Comparison of ENCODE assay signal across 1 cellular context in the genomic region with DNA sequence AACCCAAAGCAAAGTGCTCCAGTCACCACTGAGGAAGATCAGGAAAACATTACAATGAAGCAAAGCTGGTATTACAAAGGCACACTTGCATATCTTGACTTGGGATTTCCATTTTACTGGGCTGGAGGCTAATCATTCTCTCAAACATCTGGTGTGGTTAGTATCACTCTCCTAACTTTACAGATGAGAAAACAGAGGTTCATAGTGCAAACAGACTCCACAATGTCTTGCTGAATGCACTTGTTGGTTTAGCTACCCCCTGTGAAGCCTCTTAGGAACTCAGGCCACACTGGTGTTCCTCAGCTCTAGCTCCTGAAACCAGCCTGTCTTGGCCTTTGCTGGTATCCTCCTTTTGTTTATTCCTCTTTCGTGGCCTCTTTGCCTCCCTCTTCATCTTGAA.
TF ChIP-seq lines count a peak whose summit lies in the region.

No MANE protein-coding gene starts in this region.

TF ChIP-seq in WTC11, 78 proteins besides CTCF, POLR2A, EP300 and RAD21 (continued from another document):
- TF ChIP-seq MAX (CRISPR knock-in tag; IDR thresholded peaks at IDR 0.05), result no peak
- no peak for TF ChIP-seq NR3C1 (CRISPR knock-in tag; conservative IDR thresholded peaks at IDR 0.05; ENCODE audit: low read depth)
- TF ChIP-seq SP1 (CRISPR knock-in tag; conservative IDR thresholded peaks at IDR 0.05), result no peak
- TF ChIP-seq, protein P1, sequence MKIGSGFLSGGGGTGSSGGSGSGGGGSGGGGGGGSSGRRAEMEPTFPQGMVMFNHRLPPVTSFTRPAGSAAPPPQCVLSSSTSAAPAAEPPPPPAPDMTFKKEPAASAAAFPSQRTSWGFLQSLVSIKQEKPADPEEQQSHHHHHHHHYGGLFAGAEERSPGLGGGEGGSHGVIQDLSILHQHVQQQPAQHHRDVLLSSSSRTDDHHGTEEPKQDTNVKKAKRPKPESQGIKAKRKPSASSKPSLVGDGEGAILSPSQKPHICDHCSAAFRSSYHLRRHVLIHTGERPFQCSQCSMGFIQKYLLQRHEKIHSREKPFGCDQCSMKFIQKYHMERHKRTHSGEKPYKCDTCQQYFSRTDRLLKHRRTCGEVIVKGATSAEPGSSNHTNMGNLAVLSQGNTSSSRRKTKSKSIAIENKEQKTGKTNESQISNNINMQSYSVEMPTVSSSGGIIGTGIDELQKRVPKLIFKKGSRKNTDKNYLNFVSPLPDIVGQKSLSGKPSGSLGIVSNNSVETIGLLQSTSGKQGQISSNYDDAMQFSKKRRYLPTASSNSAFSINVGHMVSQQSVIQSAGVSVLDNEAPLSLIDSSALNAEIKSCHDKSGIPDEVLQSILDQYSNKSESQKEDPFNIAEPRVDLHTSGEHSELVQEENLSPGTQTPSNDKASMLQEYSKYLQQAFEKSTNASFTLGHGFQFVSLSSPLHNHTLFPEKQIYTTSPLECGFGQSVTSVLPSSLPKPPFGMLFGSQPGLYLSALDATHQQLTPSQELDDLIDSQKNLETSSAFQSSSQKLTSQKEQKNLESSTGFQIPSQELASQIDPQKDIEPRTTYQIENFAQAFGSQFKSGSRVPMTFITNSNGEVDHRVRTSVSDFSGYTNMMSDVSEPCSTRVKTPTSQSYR (CRISPR knock-in tag; IDR thresholded peaks at IDR 0.05), result no peak
- no peak for TF ChIP-seq FOXK1 (CRISPR knock-in tag; IDR thresholded peaks at IDR 0.05)
- TF ChIP-seq JAZF1 (CRISPR knock-in tag; IDR thresholded peaks at IDR 0.05), result no peak
- TF ChIP-seq ZNF671 (CRISPR knock-in tag; IDR thresholded peaks at IDR 0.05), result no peak
- TF ChIP-seq RORB (CRISPR knock-in tag; IDR thresholded peaks at IDR 0.05), result no peak
- no peak for TF ChIP-seq RELA (CRISPR knock-in tag; IDR thresholded peaks at IDR 0.05; ENCODE audit: borderline replicate concordance)
- TF ChIP-seq, protein P2, sequence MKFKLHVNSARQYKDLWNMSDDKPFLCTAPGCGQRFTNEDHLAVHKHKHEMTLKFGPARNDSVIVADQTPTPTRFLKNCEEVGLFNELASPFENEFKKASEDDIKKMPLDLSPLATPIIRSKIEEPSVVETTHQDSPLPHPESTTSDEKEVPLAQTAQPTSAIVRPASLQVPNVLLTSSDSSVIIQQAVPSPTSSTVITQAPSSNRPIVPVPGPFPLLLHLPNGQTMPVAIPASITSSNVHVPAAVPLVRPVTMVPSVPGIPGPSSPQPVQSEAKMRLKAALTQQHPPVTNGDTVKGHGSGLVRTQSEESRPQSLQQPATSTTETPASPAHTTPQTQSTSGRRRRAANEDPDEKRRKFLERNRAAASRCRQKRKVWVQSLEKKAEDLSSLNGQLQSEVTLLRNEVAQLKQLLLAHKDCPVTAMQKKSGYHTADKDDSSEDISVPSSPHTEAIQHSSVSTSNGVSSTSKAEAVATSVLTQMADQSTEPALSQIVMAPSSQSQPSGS (CRISPR knock-in tag; IDR thresholded peaks at IDR 0.05; ENCODE audit: borderline replicate concordance, low read depth), result no peak
- TF ChIP-seq, protein P3, sequence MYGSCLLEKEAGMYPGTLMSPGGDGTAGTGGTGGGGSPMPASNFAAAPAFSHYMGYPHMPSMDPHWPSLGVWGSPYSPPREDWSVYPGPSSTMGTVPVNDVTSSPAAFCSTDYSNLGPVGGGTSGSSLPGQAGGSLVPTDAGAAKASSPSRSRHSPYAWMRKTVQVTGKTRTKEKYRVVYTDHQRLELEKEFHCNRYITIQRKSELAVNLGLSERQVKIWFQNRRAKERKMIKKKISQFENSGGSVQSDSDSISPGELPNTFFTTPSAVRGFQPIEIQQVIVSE (CRISPR knock-in tag; IDR thresholded peaks at IDR 0.05; ENCODE audit: borderline replicate concordance), result no peak
